Comparison of ENCODE assay signal across 1 cellular context in genomic region chr15:38549222-38549621, GRCh38.
TF ChIP-seq lines count a peak whose summit lies in the region.

No MANE protein-coding gene starts in this region.

TF ChIP-seq in IMR-90, 13 proteins besides CTCF, POLR2A, EP300 and RAD21:
- no peak for TF ChIP-seq NFE2L2 (IDR thresholded peaks at IDR 0.05; ENCODE audit: low read depth, low read length)
- TF ChIP-seq CEBPB (IDR thresholded peaks at IDR 0.05; ENCODE audit: low read depth, low read length), result no peak
- no peak for TF ChIP-seq BHLHE40 (IDR thresholded peaks at IDR 0.05; ENCODE audit: low read depth, low read length)
- TF ChIP-seq RFX5 (IDR thresholded peaks at IDR 0.05; ENCODE audit: low read depth, low read length), result no peak
- TF ChIP-seq ELK1 (IDR thresholded peaks at IDR 0.05; ENCODE audit: borderline replicate concordance, low read depth, low read length), result no peak
- no peak for TF ChIP-seq CHD1 (IDR thresholded peaks at IDR 0.05; ENCODE audit: low read depth, low read length)
- TF ChIP-seq USF2 (IDR thresholded peaks at IDR 0.05; ENCODE audit: low read depth, low read length), result no peak
- no peak for TF ChIP-seq SMC3 (IDR thresholded peaks at IDR 0.05; ENCODE audit: low read depth, low read length)
- TF ChIP-seq MAZ (IDR thresholded peaks at IDR 0.05; ENCODE audit: borderline replicate concordance, low read depth, low read length), result no peak
- no peak for TF ChIP-seq MXI1 (IDR thresholded peaks at IDR 0.05; ENCODE audit: borderline replicate concordance, low read depth, low read length)
- TF ChIP-seq FOS (IDR thresholded peaks at IDR 0.05; ENCODE audit: low read depth, low read length), result no peak
- TF ChIP-seq RCOR1 (IDR thresholded peaks at IDR 0.05; ENCODE audit: insufficient replicate concordance, low read length), result no peak
